12 cellular contexts compared by ENCODE assay signal in genomic region chr2:72780483-72780882, GRCh38. TPM values are rescaled to one million over a fixed set of nuclear protein-coding genes. Genes with fewer than 3 reads are reported as not detected.
DNase-seq lines count a peak whose midpoint lies in the region; ATAC-seq, FAIRE-seq and TF ChIP-seq lines count a peak whose summit lies in the region.
"Had no signal": no experiment of that assay in that cellular context is flagged by ENCODE, and none has a peak within 500 bp of the region (broad histone marks: within the 10 kb centered on the region; RNA-seq: fewer than 3 reads in every experiment).

No MANE protein-coding gene starts in this region.

- TF ChIP-seq POLR2A in H54 (IDR thresholded peaks at IDR 0.05; ENCODE audit: low read depth, low read length), result no peak
- no peak for TF ChIP-seq POLR2A in H1 (IDR thresholded peaks at IDR 0.05; ENCODE audit: control extremely low read depth in 1 of 2, low read depth in 2 of 2, low read length in 2 of 2)

- H2BK5ac ChIP-seq in H1 (ENCODE audit: low read depth, low read length) (no peak overlapping the region), mesenchymal stem cell (ENCODE audit: low read depth, low read length, poor library complexity, severe bottlenecking) (no peak overlapping the region)

- no peak for TF ChIP-seq CTCF in H1 (IDR thresholded peaks at IDR 0.05; ENCODE audit: control extremely low read depth in 1 of 3, insufficient read depth in 1 of 3, low read depth in 1 of 3, low read length in 3 of 3)

- H3K9ac ChIP-seq in H1 (replicated peaks in 1 of 4; ENCODE audit: extremely low read depth in 1 of 4, low read depth in 3 of 4, low read length in 3 of 4) (no peak overlapping the region), mesenchymal stem cell (ENCODE audit: low read length) (no peak overlapping the region)

- H2BK120ac ChIP-seq in H1 (replicated peaks; ENCODE audit: low read depth, low read length) (no peak overlapping the region), mesenchymal stem cell (ENCODE audit: low read depth, low read length) (no peak overlapping the region)

- H3K23ac ChIP-seq in H1 (ENCODE audit: insufficient read length), result no peak overlapping the region
- H3K23ac ChIP-seq in mesenchymal stem cell (ENCODE audit: low read length in 2 of 2), result no peak overlapping the region

- no peak for TF ChIP-seq RAD21 in H1 (IDR thresholded peaks at IDR 0.05 in 1 of 2, conservative IDR thresholded peaks at IDR 0.05 in 1 of 2; ENCODE audit: low read depth in 2 of 2, low read length in 2 of 2)

- ATAC-seq in activated naive CD4-positive, alpha-beta T cell treated with anti-CD3 and anti-CD28 coated beads, Interleukin-2, amount 50 U/mL, for 72 hours, result no peak
- ATAC-seq in HG02973 (IDR thresholded peaks at IDR 0.05; ENCODE audit: unreplicated experiment), result no peak
- ATAC-seq: HCT116 had no signal

- no peak overlapping the region for H3K27ac Mint-ChIP-seq in activated naive CD4-positive, alpha-beta T cell treated with anti-CD3 and anti-CD28 coated beads, Interleukin-2, amount 50 U/mL, for 72 hours
- H3K27ac Mint-ChIP-seq: stimulated activated naive CD8-positive, alpha-beta T cell treated with anti-CD3 and anti-CD28 coated beads, Interleukin-15, Interleukin-2, amounts not matched to agents 100 ng/mL and 50 ng/mL, for 24 hours had no signal

- 81% methylated on average over 2 of the region's 2 CpGs; no CpG with 5 or more reads in 1 of the 2 experiments for WGBS in H1 (ENCODE audit: extremely low coverage in 1 of 2, insufficient coverage in 1 of 2, insufficient read length in 1 of 2, insufficient replicate concordance in 2 of 2, low coverage in 1 of 2, low lambda C conversion rate in 2 of 2, missing lambda C conversion rate in 1 of 2), 2 experiments
- WGBS in mesenchymal stem cell, result no CpG with 5 or more reads among the region's 2 CpGs

- no peak overlapping the region for H2AK5ac ChIP-seq in H1 (ENCODE audit: low read depth, low read length)
- no peak overlapping the region for H2AK5ac ChIP-seq in mesenchymal stem cell (ENCODE audit: low read length, severe bottlenecking)

- H4K8ac ChIP-seq in H1 (ENCODE audit: extremely low read depth, insufficient read depth, low read length) (no peak overlapping the region), mesenchymal stem cell (ENCODE audit: low read length) (no peak overlapping the region)

- H3K14ac ChIP-seq in H1 (ENCODE audit: insufficient read length), result no peak overlapping the region
- no peak overlapping the region for H3K14ac ChIP-seq in mesenchymal stem cell (ENCODE audit: low read length in 2 of 2)

- H4K91ac ChIP-seq in H1 (replicated peaks; ENCODE audit: insufficient read length, low read length) (no peak overlapping the region), mesenchymal stem cell (ENCODE audit: low read length) (no peak overlapping the region)

- no peak overlapping the region for H3K27ac ChIP-seq in H1 (ENCODE audit: low read depth, low read length)
- no peak overlapping the region for H3K27ac ChIP-seq in mesenchymal stem cell (ENCODE audit: low read length, poor library complexity, severe bottlenecking)

- FAIRE-seq in H54 (lab: Jason Lieb, UNC), result peak; percentile 84
- FAIRE-seq in H1 (lab: Jason Lieb, UNC), result peak; percentile 13

- H4K5ac ChIP-seq in H1 (ENCODE audit: insufficient read length, low read depth, low read length), result no peak overlapping the region

- H3K4me3 ChIP-seq in H1 (ENCODE audit: extremely low read depth in 1 of 4, insufficient read depth in 2 of 4, low read depth in 3 of 4, low read length in 4 of 4) (no peak overlapping the region), mesenchymal stem cell (ENCODE audit: insufficient read depth in 1 of 2, low read depth in 1 of 2, low read length in 2 of 2) (no peak overlapping the region)

- H3K18ac ChIP-seq in H1 (ENCODE audit: extremely low read depth, low read length) (no peak overlapping the region), mesenchymal stem cell (ENCODE audit: low read depth in 1 of 2, low read length in 2 of 2) (no peak overlapping the region)

- POLR2A ChIA-PET in H1 (lab: Charles Lee; ENCODE audit: partially characterized antibody), result interaction anchor here (0.9 kb wide), 1 partner anchor 171 kb away, joined by 3 read pairs; no protein-coding TSS in a partner anchor

- no peaks in the 10 kb centered on the region for H3K9me3 Mint-ChIP-seq in activated naive CD4-positive, alpha-beta T cell treated with anti-CD3 and anti-CD28 coated beads, Interleukin-2, amount 50 U/mL, for 72 hours
- H3K9me3 Mint-ChIP-seq: stimulated activated naive CD8-positive, alpha-beta T cell treated with anti-CD3 and anti-CD28 coated beads, Interleukin-15, Interleukin-2, amounts not matched to agents 100 ng/mL and 50 ng/mL, for 24 hours had no signal

- no peak overlapping the region for H3K4ac ChIP-seq in H1 (replicated peaks; ENCODE audit: insufficient read length, low read depth, low read length)
- H3K4ac ChIP-seq in mesenchymal stem cell (ENCODE audit: low read depth in 1 of 2, low read length in 2 of 2), result no peak overlapping the region

- H2BK20ac ChIP-seq in H1 (ENCODE audit: low read length), result no peak overlapping the region

- no peaks in the 10 kb centered on the region for H3K79me1 ChIP-seq in H1 (ENCODE audit: low read depth, low read length)
- H3K79me1 ChIP-seq in mesenchymal stem cell (replicated peaks; ENCODE audit: low read length, poor library complexity, severe bottlenecking), result peaks cover 15% of the 10 kb centered on the region

- H3K36me3 Mint-ChIP-seq in activated naive CD4-positive, alpha-beta T cell treated with anti-CD3 and anti-CD28 coated beads, Interleukin-2, amount 50 U/mL, for 72 hours, result no peaks in the 10 kb centered on the region

- H2BK12ac ChIP-seq in H1 (ENCODE audit: low read depth, low read length) (no peak overlapping the region), mesenchymal stem cell (ENCODE audit: low read length in 2 of 2) (no peak overlapping the region)

- H4K20me1 ChIP-seq in H1 (replicated peaks in 1 of 2; ENCODE audit: control insufficient read depth in 1 of 2, insufficient read depth in 2 of 2, low read length in 2 of 2), result no peaks in the 10 kb centered on the region

- CTCF ChIA-PET in H1 (lab: Charles Lee; ENCODE audit: partially characterized antibody), result interaction anchor here (0.7 to 2.2 kb wide), 9 partner anchors 8 to 106 kb away, joined by 3 to 19 read pairs (median 3); partner anchors contain the start of gene SPR

- H3K9me3 ChIP-seq in H1 (ENCODE audit: insufficient read depth in 2 of 2, low read depth in 1 of 2, low read length in 1 of 2) (no peaks in the 10 kb centered on the region; a peak in 1 of 4 replicates), mesenchymal stem cell (ENCODE audit: control insufficient read depth, low read length) (peaks cover 5% of the 10 kb centered on the region)

- H2BK15ac ChIP-seq in H1 (ENCODE audit: low read length) (no peak overlapping the region), mesenchymal stem cell (ENCODE audit: low read depth, poor library complexity, severe bottlenecking) (no peak overlapping the region)

- 0 out of 4 replicates have a peak, but pooled peaks cover 0 to 2% of the 10 kb centered on the region in 2 experiments for H3K79me2 ChIP-seq in H1 (ENCODE audit: control insufficient read depth in 1 of 2, insufficient read depth in 2 of 2, low read length in 2 of 2)

- H3K4me2 ChIP-seq in H1 (ENCODE audit: insufficient read depth in 1 of 2, low read depth in 2 of 2, low read length in 2 of 2), result no peak overlapping the region
- H3K4me2 ChIP-seq in mesenchymal stem cell (ENCODE audit: low read length, poor library complexity, severe bottlenecking), result no peak overlapping the region

- H3K36me3 ChIP-seq in H1 (ENCODE audit: control insufficient read depth in 2 of 4, insufficient read depth in 4 of 4, low read length in 3 of 4) (no peaks in the 10 kb centered on the region), mesenchymal stem cell (ENCODE audit: control insufficient read depth in 1 of 2, insufficient read depth in 2 of 2, low read depth in 1 of 2, low read length in 2 of 2) (peaks cover 5 to 6% of the 10 kb centered on the region in 2 experiments)

- no peak overlapping the region for H3K56ac ChIP-seq in H1 (replicated peaks; ENCODE audit: insufficient read length, low read depth, low read length)

- H3K23me2 ChIP-seq in H1 (ENCODE audit: low read depth, low read length), result no peaks in the 10 kb centered on the region

- no peak for DNase-seq in H54 (ENCODE audit: insufficient read length, low spot score)
- peak; percentile 28 for DNase-seq in NCI-H2171 treated with DMSO at 0.1 percent for 48 hours (lab: John Stamatoyannopoulos, UW)
- DNase-seq in H1 (ENCODE audit: low read depth in 1 of 2, low spot score in 2 of 2), result no peak
- DNase-seq in mesenchymal stem cell, result peak; percentile 60
- DNase-seq in activated naive CD4-positive, alpha-beta T cell treated with anti-CD3 and anti-CD28 coated beads, Interleukin-2, amount 50 U/mL, for 72 hours (ENCODE audit: low spot score in 2 of 2), result no peak
- DNase-seq in T1000 (lab: John Stamatoyannopoulos, UW), result no peak
- DNase-seq: hypothalamus, naive B cell, T-helper 2 cell had no signal

- H3K27me3 ChIP-seq in H1 (replicated peaks in 1 of 4; ENCODE audit: control insufficient read depth in 3 of 4, extremely low read depth in 1 of 4, insufficient read depth in 3 of 4, low read length in 3 of 4) (no peaks in the 10 kb centered on the region), mesenchymal stem cell (ENCODE audit: control insufficient read depth in 1 of 2, insufficient read depth in 1 of 2, low read length in 2 of 2) (no peaks in the 10 kb centered on the region)

- H3K4me1 ChIP-seq in H1 (replicated peaks in 1 of 4; ENCODE audit: control insufficient read depth in 3 of 4, insufficient read depth in 4 of 4, low read length in 3 of 4) (peaks cover 0 to 3% (median 0%) of the 10 kb centered on the region in 4 experiments; a peak in 1 of 7 replicates), mesenchymal stem cell (ENCODE audit: control insufficient read depth, insufficient read depth, low read depth, low read length) (no peaks in the 10 kb centered on the region)

- no peak for TF ChIP-seq EP300 in H1 (IDR thresholded peaks at IDR 0.05; ENCODE audit: borderline replicate concordance in 1 of 2, low read depth in 2 of 2, low read length in 2 of 2)

- H2AFZ ChIP-seq in H1 (ENCODE audit: low read length), result no peak overlapping the region
- no peak overlapping the region for H2AFZ ChIP-seq in mesenchymal stem cell (ENCODE audit: low read depth, low read length)

RNA-seq across cellular contexts. Expression of gene EXOC6B, which starts 45.4 kb away (rescaled TPM):
- 30.1 and 33.0 TPM in 2 replicates for total RNA-seq in H1 (2021; fragmentation: NEBNext Ultra II Directional; extraction: Animal tissue kit (Norgen Biotek cat#: 25700))
- 13.5 and 18.3 TPM in 2 replicates for polyA plus RNA-seq in H1 (2011; rRNA removed)
- 13.0 TPM for polyA plus RNA-seq in H1 (2011; cell fraction: cytosol; rRNA removed)
- 21.4 TPM for polyA plus RNA-seq in H1 (2011; cell fraction: nucleus; rRNA removed)
- 13.7 to 23.3 TPM (median 18.8 TPM) in 4 replicates for polyA plus RNA-seq in H1 (2012, experiment 1 of 2)
- polyA plus RNA-seq in H1 (2012, experiment 2 of 2), result 1.1 TPM
- 17.7 TPM for polyA plus RNA-seq in H1 (2013, experiment 1 of 2)
- polyA plus RNA-seq in H1 (2013, experiment 2 of 2), result 16.0 TPM
- polyA minus RNA-seq in H1 (2011; rRNA and poly(A)+ RNA removed), result 52.2 and 61.4 TPM in 2 replicates
- 50.8 TPM for polyA minus RNA-seq in H1 (2011; cell fraction: cytosol; rRNA and poly(A)+ RNA removed)
- 61.1 TPM for polyA minus RNA-seq in H1 (2011; cell fraction: nucleus; rRNA and poly(A)+ RNA removed)
- 23.5 TPM for polyA plus RNA-seq in mesenchymal stem cell (2013, experiment 1 of 2)
- 22.0 TPM for polyA plus RNA-seq in mesenchymal stem cell (2013, experiment 2 of 2)
- total RNA-seq in activated naive CD4-positive, alpha-beta T cell treated with anti-CD3 and anti-CD28 coated beads, Interleukin-2, amount 50 U/mL, for 72 hours, result 10 to 100 TPM in 1 of 2 donors, 1 to 10 TPM in 1; 9.3 to 11.0 TPM

Comparison
In these comparisons a context has a peak if more than half of its experiments do, and no peak if none do; other contexts are left out.
1. DNase-seq: peak in NCI-H2171 treated with DMSO at 0.1 percent for 48 hours (single experiment) and mesenchymal stem cell (single experiment); none in H54 (single experiment), H1 (0 of 2), activated naive CD4-positive, alpha-beta T cell treated with anti-CD3 and anti-CD28 coated beads, Interleukin-2, amount 50 U/mL, for 72 hours (0 of 2) and T1000 (single experiment).